8 cellular contexts compared by ENCODE assay signal in genomic region chr12:10720974-10721565, GRCh38. TPM values are rescaled to one million over a fixed set of nuclear protein-coding genes. Genes with fewer than 3 reads are reported as not detected.
DNase-seq lines count a peak whose midpoint lies in the region; ATAC-seq, FAIRE-seq and TF ChIP-seq lines count a peak whose summit lies in the region.

No MANE protein-coding gene starts in this region.

- H3K4me3 ChIP-seq in SJSA1 (peak overlapping the region; percentile 94), fibroblast of mammary gland (ENCODE audit: control insufficient read depth, low read depth, low read length) (peak overlapping the region; percentile 84), sigmoid colon (peak overlapping the region; percentile 65 to 99 (median 96))

- H3K27me3 ChIP-seq in SJSA1 (replicated peaks) (no peaks in the 10 kb centered on the region), sigmoid colon (no peaks in the 10 kb centered on the region)

- TF ChIP-seq EP300 in sigmoid colon (IDR thresholded peaks at IDR 0.05), result no peak

- ATAC-seq in HG03521 (IDR thresholded peaks at IDR 0.05; ENCODE audit: unreplicated experiment), result no peak

- WGBS in sigmoid colon, 2 donors, result 25 to 40% methylated on average over 3 of the region's 3 CpGs

- TF ChIP-seq POLR2A in GM12892 (IDR thresholded peaks at IDR 0.05; ENCODE audit: low read depth, low read length) (no peak), sigmoid colon (IDR thresholded peaks at IDR 0.05) (no peak)

- H3K27ac ChIP-seq in SJSA1 (peak overlapping the region; percentile 86; the same call in 1 of the 2 replicates), sigmoid colon (peak overlapping the region; percentile 96 to 99 (median 98))

- H3K9me3 ChIP-seq in SJSA1 (replicated peaks) (no peaks in the 10 kb centered on the region), sigmoid colon (no peaks in the 10 kb centered on the region)

- TF ChIP-seq CTCF in fibroblast of mammary gland (conservative IDR thresholded peaks at IDR 0.05; ENCODE audit: control insufficient read depth, insufficient read depth, low read depth, low read length) (no peak), sigmoid colon (IDR thresholded peaks at IDR 0.05) (no peak)

- DNase-seq in GM12892 (ENCODE audit: insufficient read length) (no peak), SJSA1 (ENCODE audit: low read depth in 1 of 2, low spot score in 2 of 2) (peak in 1 of 2 experiments; percentile 5), fibroblast of mammary gland (ENCODE audit: low read depth) (no peak), sigmoid colon (no peak), NCI-H774 (lab: John Stamatoyannopoulos, UW) (no peak), AML-193 (lab: John Stamatoyannopoulos, UW) (no peak), NCI-H226 (no peak)

- peak; percentile 44 for FAIRE-seq in GM12892 (lab: Jason Lieb, UNC)

- intact Hi-C loops in sigmoid colon (cut with DNase I), result loop anchor here (5.0 to 10.0 kb wide), 3 partner anchors 356 to 1841 kb away; partner anchors contain the start of genes DUSP16 and GABARAPL1

- H3K36me3 ChIP-seq in SJSA1 (peaks cover 23% of the 10 kb centered on the region), sigmoid colon (peaks cover 0 to 5% (median 0%) of the 10 kb centered on the region in 4 donors)

- H3K4me1 ChIP-seq in SJSA1 (replicated peaks) (peaks cover 56% of the 10 kb centered on the region), sigmoid colon (peaks cover 0 to 63% (median 58%) of the 10 kb centered on the region in 4 donors)

RNA-seq across cellular contexts. Expression of gene YBX3, which starts 2.1 kb away (rescaled TPM):
- 158 TPM for polyA plus RNA-seq in GM12892 (2012; ENCODE audit: missing spikeins)
- total RNA-seq in SJSA1 (2014; rRNA removed; shearing (Covaris generic)), result 95.2 and 104 TPM in 2 replicates
- total RNA-seq in sigmoid colon, result 100 to 1,000 TPM; 281 to 596 (median 407) TPM
- 100 to 1,000 TPM in 2 of 3 donors, 10 to 100 TPM in 1; 81.8 to 244 (median 153) TPM for polyA plus RNA-seq in sigmoid colon

RNA-seq across cellular contexts. Expression of gene STYK1, which starts 47.2 kb away (rescaled TPM):
- 0.74 TPM for polyA plus RNA-seq in GM12892 (2012; ENCODE audit: missing spikeins)
- total RNA-seq in SJSA1 (2014; rRNA removed; shearing (Covaris generic)), result 5.9 and 6.3 TPM in 2 replicates
- total RNA-seq in sigmoid colon, result under 1 TPM in 3 of 4 donors, not detected in 1; 0.16 to 0.54 (median 0.36) TPM
- polyA plus RNA-seq in sigmoid colon, result 10 to 100 TPM in 1 of 3 donors, 1 to 10 TPM in 2; 6.9 to 14.1 (median 9.0) TPM
